Comparison of ENCODE assay signal across 3 cellular contexts in the genomic region with DNA sequence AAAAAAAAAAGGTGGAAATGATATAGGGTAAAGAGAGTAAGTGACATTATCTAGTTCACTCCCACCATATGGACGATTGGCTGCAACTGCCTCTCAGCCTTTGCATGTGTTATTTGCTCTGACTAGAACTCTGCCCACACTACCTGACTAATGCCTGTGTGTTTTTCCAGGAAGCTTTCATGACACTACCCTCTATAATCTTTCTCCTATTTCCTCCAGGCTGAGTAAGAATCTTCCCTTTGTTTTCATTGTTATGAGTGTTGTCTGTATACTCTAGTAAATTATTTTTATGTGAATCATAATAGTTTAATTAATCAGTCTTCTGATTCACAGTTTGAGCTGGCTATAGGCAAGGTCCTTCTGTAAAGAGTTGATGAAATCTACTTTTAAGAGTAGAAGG. TPM values are rescaled to one million over a fixed set of nuclear protein-coding genes. Genes with fewer than 3 reads are reported as not detected.
"Had no signal": no experiment of that assay in that cellular context is flagged by ENCODE, and none has a peak within 500 bp of the region (broad histone marks: within the 10 kb centered on the region; RNA-seq: fewer than 3 reads in every experiment).

No MANE protein-coding gene starts in this region.

RNA-seq across cellular contexts. Expression of a gene that starts 31.7 kb away (rescaled TPM):
- total RNA-seq: activated T-helper 2 cell treated with anti-CD3 and anti-CD28 coated beads, Interferon-gamma antibody, Interleukin-2, Interleukin-4, amounts not matched to agents 10 μg/mL and 5 μg/mL and 100 μg/mL, durations not matched to agents 14 hours and 24 hours and 36 hours; progenitor cell of endocrine pancreas; spleen had no signal
